Comparison of ENCODE assay signal across 11 cellular contexts in genomic region chr1:145191272-145191675, GRCh38. TPM values are rescaled to one million over a fixed set of nuclear protein-coding genes. Genes with fewer than 3 reads are reported as not detected.
"Had no signal": no experiment of that assay in that cellular context is flagged by ENCODE, and none has a peak within 500 bp of the region (broad histone marks: within the 10 kb centered on the region; RNA-seq: fewer than 3 reads in every experiment).

No MANE protein-coding gene starts in this region.

RNA-seq across cellular contexts. Expression of gene PPIAL4D, which starts 50.7 kb away (rescaled TPM):
- total RNA-seq: cerebellum, dermis blood vessel endothelial cell, endodermal cell, hepatocyte, kidney epithelial cell, mesothelial cell of epicardium, occipital lobe, progenitor cell of endocrine pancreas, right cardiac atrium, transverse colon had no signal
- polyA plus RNA-seq: hepatocyte, right cardiac atrium, small intestine had no signal
